Comparison of ENCODE assay signal across 23 cellular contexts in the genomic region with DNA sequence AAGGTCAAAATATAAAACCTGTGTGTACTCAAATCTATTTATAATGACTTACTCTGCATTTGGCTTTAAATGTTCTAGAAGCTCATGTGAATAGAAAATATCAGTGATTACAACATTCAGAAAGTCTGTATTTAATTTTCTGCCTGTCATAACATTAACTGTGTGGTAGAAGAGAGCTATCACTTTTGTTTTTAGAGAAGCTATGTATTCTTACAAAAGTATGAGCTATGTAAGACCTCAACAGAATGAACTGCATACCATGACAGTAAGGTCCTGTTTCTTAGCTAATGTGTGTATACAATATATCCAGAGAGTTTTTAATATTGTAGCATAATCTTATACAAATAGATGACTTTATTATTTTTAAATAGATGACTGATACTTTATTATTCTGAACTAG.
DNase-seq lines count a peak whose midpoint lies in the region; TF ChIP-seq lines count a peak whose summit lies in the region.
"Had no signal": no experiment of that assay in that cellular context is flagged by ENCODE, and none has a peak within 500 bp of the region (broad histone marks: within the 10 kb centered on the region; RNA-seq: fewer than 3 reads in every experiment).

No MANE protein-coding gene starts in this region.

- no peaks in the 10 kb centered on the region for H3K4me1 ChIP-seq in adipocyte (ENCODE audit: control insufficient read depth, insufficient read depth, low read length)
- H3K4me1 ChIP-seq: A549, BLaER1 had no signal

- no peak overlapping the region for H3K4me3 Mint-ChIP-seq in osteocyte (ENCODE audit: unreplicated experiment)
- H3K4me3 Mint-ChIP-seq: CD4-positive, alpha-beta T cell had no signal

- no peaks in the 10 kb centered on the region for H3K9me3 ChIP-seq in adipocyte (ENCODE audit: control insufficient read depth, low read length)
- H3K9me3 ChIP-seq: A549, BLaER1, SK-N-SH had no signal

- H3K9me3 Mint-ChIP-seq in osteocyte (ENCODE audit: unreplicated experiment): no peaks in the 10 kb centered on the region
- H3K9me3 Mint-ChIP-seq: CD4-positive, alpha-beta T cell had no signal

- DNase-seq in AG10803 (ENCODE audit: low read depth) (peak; percentile 40), adipocyte (ENCODE audit: low read depth) (peak; percentile 76), fibroblast of gingiva (ENCODE audit: low read depth) (peak; percentile 45), osteocyte (ENCODE audit: extremely low spot score, unreplicated experiment) (no peak), NCI-H510A (lab: John Stamatoyannopoulos, UW) (no peak), NCI-H146 treated with DMSO at 0.1 percent for 48 hours (lab: John Stamatoyannopoulos, UW; ENCODE audit: unreplicated experiment) (no peak), GM20000 (ENCODE audit: low spot score) (no peak)
- DNase-seq: CD4-positive, alpha-beta T cell; Kasumi-1; NCI-H1092 treated with DMSO at 0.1 percent for 48 hours; NCI-H1436; NCI-H187 treated with DMSO at 0.1 percent for 48 hours; NCI-H2171 treated with DMSO at 0.1 percent for 48 hours; NCI-H345; NCI-H524 treated with DMSO at 0.1 percent for 48 hours; NCI-H774; PC-3; SK-N-SH; SW 1271 had no signal

- H3K4me3 ChIP-seq in AG10803 (ENCODE audit: low read length) (no peak overlapping the region), adipocyte (ENCODE audit: low read length) (no peak overlapping the region)
- H3K4me3 ChIP-seq: A549, BLaER1, GM12878, K562 had no signal

- H3K36me3 ChIP-seq in adipocyte (ENCODE audit: control insufficient read depth, insufficient read depth, low read length, severe bottlenecking): no peaks in the 10 kb centered on the region
- H3K36me3 ChIP-seq: BLaER1 had no signal

- H3K27me3 Mint-ChIP-seq in osteocyte (ENCODE audit: unreplicated experiment): no peaks in the 10 kb centered on the region
- H3K27me3 Mint-ChIP-seq: CD4-positive, alpha-beta T cell had no signal

- H3K27ac Mint-ChIP-seq in osteocyte (ENCODE audit: unreplicated experiment): peak overlapping the region; percentile 5
- H3K27ac Mint-ChIP-seq: CD4-positive, alpha-beta T cell had no signal

- no peak for TF ChIP-seq CTCF in AG10803 (conservative IDR thresholded peaks at IDR 0.05; ENCODE audit: low read length)
- no peak for TF ChIP-seq CTCF in osteocyte (IDR thresholded peaks at IDR 0.05)
- no peak for TF ChIP-seq CTCF in GM20000 (IDR thresholded peaks at IDR 0.05; ENCODE audit: extremely low read depth, missing control alignments)

- H3K9ac ChIP-seq in adipocyte (ENCODE audit: low read length): no peak overlapping the region
- H3K9ac ChIP-seq: BLaER1, SK-N-SH had no signal

- H3K36me3 Mint-ChIP-seq in osteocyte (ENCODE audit: unreplicated experiment): no peaks in the 10 kb centered on the region

- H3K4me1 Mint-ChIP-seq in osteocyte (ENCODE audit: unreplicated experiment): peaks cover 16% of the 10 kb centered on the region

- H3K27me3 ChIP-seq in adipocyte (replicated peaks; ENCODE audit: control insufficient read depth, insufficient read depth, low read length): no peaks in the 10 kb centered on the region
- H3K27me3 ChIP-seq: BLaER1 had no signal

Comparison
In these comparisons a context has a peak if more than half of its experiments do, and no peak if none do; other contexts are left out.
1. DNase-seq: peak in AG10803 (single experiment), adipocyte (single experiment) and fibroblast of gingiva (single experiment); none in osteocyte (single experiment), NCI-H510A (single experiment), NCI-H146 treated with DMSO at 0.1 percent for 48 hours (single experiment) and GM20000 (single experiment).